16 cellular contexts compared by ENCODE assay signal in genomic region chr4:1695913-1696312, GRCh38. TPM values are rescaled to one million over a fixed set of nuclear protein-coding genes. Genes with fewer than 3 reads are reported as not detected.
DNase-seq lines count a peak whose midpoint lies in the region; ATAC-seq and TF ChIP-seq lines count a peak whose summit lies in the region.
"Had no signal": no experiment of that assay in that cellular context is flagged by ENCODE, and none has a peak within 500 bp of the region (broad histone marks: within the 10 kb centered on the region; RNA-seq: fewer than 3 reads in every experiment).

No MANE protein-coding gene starts in this region.

- TF ChIP-seq CTCF in brain (conservative IDR thresholded peaks at IDR 0.05): no peak
- no peak for TF ChIP-seq CTCF in nephron (IDR thresholded peaks at IDR 0.05; ENCODE audit: unreplicated experiment in 3 of 3)

- DNase-seq in left ventricle myocardium superior (no peak), Right ventricle myocardium superior (no peak), substantia nigra (lab: John Stamatoyannopoulos, UW) (peak in 7 of 49 donors; percentile 25 to 48 (median 32)), AG08395 (ENCODE audit: low spot score) (no peak)
- DNase-seq in activated T-cell treated with anti-CD3 and anti-CD28 coated beads, Interleukin-2, amount 50 U/mL, for 24 hours: no peak
- no peak for DNase-seq in activated CD8-positive, alpha-beta T cell treated with anti-CD3 and anti-CD28 coated beads, Interleukin-2, amount 10 ng/mL, durations not matched to agents 7 days and 5 days
- DNase-seq: H9, Karpas-422, NCI-H1105 treated with DMSO at 0.1 percent for 48 hours, NCI-H187 treated with DMSO at 0.1 percent for 48 hours, NCI-H774 had no signal

- H3K27ac Mint-ChIP-seq in brain (peak overlapping the region in 3 of 5 experiments; percentile 8 to 83 (median 66)), nephron (peak overlapping the region; percentile 70 to 84 (median 83))
- no peak overlapping the region for H3K27ac Mint-ChIP-seq in activated T-cell treated with anti-CD3 and anti-CD28 coated beads, Interleukin-2, amount 50 U/mL, for 24 hours
- H3K27ac Mint-ChIP-seq in activated CD8-positive, alpha-beta T cell treated with anti-CD3 and anti-CD28 coated beads, Interleukin-2, amount 10 ng/mL, durations not matched to agents 7 days and 5 days: no peak overlapping the region

- peak overlapping the region; percentile 43 for H3K27ac ChIP-seq in substantia nigra (ENCODE audit: low read depth, low read length, poor library complexity, severe bottlenecking)
- H3K27ac ChIP-seq: BLaER1 treated with 17β-estradiol and CSF1 and Interleukin-3, amounts not matched to agents 10 nM and 100 nM; SJSA1 had no signal

- intact Hi-C loops in left ventricle myocardium superior (cut with micrococcal nuclease): no loop called here
- intact Hi-C loops in Right ventricle myocardium superior (cut with DNase I): no loop called here

- no peaks in the 10 kb centered on the region for H3K27me3 Mint-ChIP-seq in brain
- H3K27me3 Mint-ChIP-seq in nephron (ENCODE audit: low read depth): no peaks in the 10 kb centered on the region
- no peaks in the 10 kb centered on the region for H3K27me3 Mint-ChIP-seq in activated T-cell treated with anti-CD3 and anti-CD28 coated beads, Interleukin-2, amount 50 U/mL, for 24 hours
- H3K27me3 Mint-ChIP-seq in activated CD8-positive, alpha-beta T cell treated with anti-CD3 and anti-CD28 coated beads, Interleukin-2, amount 10 ng/mL, durations not matched to agents 7 days and 5 days (ENCODE audit: low read depth): no peaks in the 10 kb centered on the region

- POLR2A ChIA-PET in activated CD8-positive, alpha-beta T cell treated with anti-CD3 and anti-CD28 coated beads, Interleukin-2, amount 10 ng/mL, durations not matched to agents 7 days and 5 days (lab: Charles Lee): interaction anchor here (3.1 kb wide), 1 partner anchor 16 kb away, joined by 11 read pairs; the partner anchor contains the start of gene SLBP

- H3K9me3 Mint-ChIP-seq in brain (no peaks in the 10 kb centered on the region), nephron (no peaks in the 10 kb centered on the region)
- H3K9me3 Mint-ChIP-seq in activated T-cell treated with anti-CD3 and anti-CD28 coated beads, Interleukin-2, amount 50 U/mL, for 24 hours: no peaks in the 10 kb centered on the region
- no peaks in the 10 kb centered on the region for H3K9me3 Mint-ChIP-seq in activated CD8-positive, alpha-beta T cell treated with anti-CD3 and anti-CD28 coated beads, Interleukin-2, amount 10 ng/mL, durations not matched to agents 7 days and 5 days (ENCODE audit: insufficient read depth)
- H3K9me3 Mint-ChIP-seq: H9 had no signal

- H3K4me1 Mint-ChIP-seq in brain (peaks cover 22% of the 10 kb centered on the region), nephron (peaks cover 11% of the 10 kb centered on the region)
- peaks cover 7% of the 10 kb centered on the region for H3K4me1 Mint-ChIP-seq in activated T-cell treated with anti-CD3 and anti-CD28 coated beads, Interleukin-2, amount 50 U/mL, for 24 hours (ENCODE audit: low read depth)
- peaks cover 10% of the 10 kb centered on the region for H3K4me1 Mint-ChIP-seq in activated CD8-positive, alpha-beta T cell treated with anti-CD3 and anti-CD28 coated beads, Interleukin-2, amount 10 ng/mL, durations not matched to agents 7 days and 5 days (ENCODE audit: low read depth)
- H3K4me1 Mint-ChIP-seq: H9 had no signal

- H3K36me3 Mint-ChIP-seq in brain: peaks cover 71% of the 10 kb centered on the region
- H3K36me3 Mint-ChIP-seq in nephron (ENCODE audit: low read depth): peaks cover 70% of the 10 kb centered on the region
- H3K36me3 Mint-ChIP-seq in activated T-cell treated with anti-CD3 and anti-CD28 coated beads, Interleukin-2, amount 50 U/mL, for 24 hours (ENCODE audit: low read depth): peaks cover 99% of the 10 kb centered on the region
- H3K36me3 Mint-ChIP-seq in activated CD8-positive, alpha-beta T cell treated with anti-CD3 and anti-CD28 coated beads, Interleukin-2, amount 10 ng/mL, durations not matched to agents 7 days and 5 days (ENCODE audit: low read depth): peaks cover 69% of the 10 kb centered on the region

- peak; percentile 55 for ATAC-seq in left ventricle myocardium superior
- no peak for ATAC-seq in Right ventricle myocardium superior (ENCODE audit: poor library complexity)
- no peak for ATAC-seq in activated CD8-positive, alpha-beta T cell treated with anti-CD3 and anti-CD28 coated beads, Interleukin-2, amount 10 ng/mL, durations not matched to agents 7 days and 5 days
- ATAC-seq: HepG2 had no signal

- H3K4me3 Mint-ChIP-seq in brain: no peak overlapping the region
- H3K4me3 Mint-ChIP-seq in nephron: no peak overlapping the region
- no peak overlapping the region for H3K4me3 Mint-ChIP-seq in activated T-cell treated with anti-CD3 and anti-CD28 coated beads, Interleukin-2, amount 50 U/mL, for 24 hours
- no peak overlapping the region for H3K4me3 Mint-ChIP-seq in activated CD8-positive, alpha-beta T cell treated with anti-CD3 and anti-CD28 coated beads, Interleukin-2, amount 10 ng/mL, durations not matched to agents 7 days and 5 days
- H3K4me3 Mint-ChIP-seq: H9 had no signal

- CTCF ChIA-PET in activated CD8-positive, alpha-beta T cell treated with anti-CD3 and anti-CD28 coated beads, Interleukin-2, amount 10 ng/mL, durations not matched to agents 7 days and 5 days (lab: Charles Lee): interaction anchor here (9.6 kb wide), 1 partner anchor 29 kb away, joined by 227 read pairs; the partner anchor contains the start of genes TACC3 and TMEM129

RNA-seq across cellular contexts. Expression of gene FAM53A, which starts 11.8 kb away (rescaled TPM):
- total RNA-seq in left ventricle myocardium superior (1.3 TPM), Right ventricle myocardium superior (1.0 TPM)
- 5.2 TPM for polyA plus RNA-seq in brain (ENCODE audit: insufficient read depth, low read depth, low replicate concordance)
- under 1 TPM; 0.45 to 0.91 TPM for total RNA-seq in activated CD8-positive, alpha-beta T cell treated with anti-CD3 and anti-CD28 coated beads, Interleukin-2, amount 10 ng/mL, durations not matched to agents 7 days and 5 days

RNA-seq across cellular contexts. Expression of gene SLBP, which starts 16.2 kb away (rescaled TPM):
- total RNA-seq in left ventricle myocardium superior (14.3 TPM), Right ventricle myocardium superior (12.6 TPM)
- polyA plus RNA-seq in brain (ENCODE audit: insufficient read depth, low read depth, low replicate concordance): 84.2 TPM
- 100 to 1,000 TPM; 132 to 136 TPM for total RNA-seq in activated CD8-positive, alpha-beta T cell treated with anti-CD3 and anti-CD28 coated beads, Interleukin-2, amount 10 ng/mL, durations not matched to agents 7 days and 5 days

RNA-seq across cellular contexts. Expression of gene TMEM129, which starts 25.2 kb away (rescaled TPM):
- total RNA-seq in left ventricle myocardium superior: 31.2 TPM
- total RNA-seq in Right ventricle myocardium superior: 28.6 TPM
- polyA plus RNA-seq in brain (ENCODE audit: insufficient read depth, low read depth, low replicate concordance): 45.5 TPM
- total RNA-seq in activated CD8-positive, alpha-beta T cell treated with anti-CD3 and anti-CD28 coated beads, Interleukin-2, amount 10 ng/mL, durations not matched to agents 7 days and 5 days: 10 to 100 TPM; 21.9 to 22.4 TPM

RNA-seq across cellular contexts. Expression of gene TACC3, which starts 25.4 kb away (rescaled TPM):
- total RNA-seq in left ventricle myocardium superior (6.4 TPM), Right ventricle myocardium superior (7.0 TPM)
- 85.1 TPM for polyA plus RNA-seq in brain (ENCODE audit: insufficient read depth, low read depth, low replicate concordance)
- total RNA-seq in activated CD8-positive, alpha-beta T cell treated with anti-CD3 and anti-CD28 coated beads, Interleukin-2, amount 10 ng/mL, durations not matched to agents 7 days and 5 days: 100 to 1,000 TPM; 284 to 311 TPM

Comparison
In these comparisons a context has a peak if more than half of its experiments do, and no peak if none do; other contexts are left out.
1. H3K27ac Mint-ChIP-seq: peak in brain (3 of 5) and nephron (3 of 3); none in activated T-cell treated with anti-CD3 and anti-CD28 coated beads, Interleukin-2, amount 50 U/mL, for 24 hours (single experiment) and activated CD8-positive, alpha-beta T cell treated with anti-CD3 and anti-CD28 coated beads, Interleukin-2, amount 10 ng/mL, durations not matched to agents 7 days and 5 days (single experiment).